14 cellular contexts compared by ENCODE assay signal in genomic region chr1:230459463-230459862, GRCh38. TPM values are rescaled to one million over a fixed set of nuclear protein-coding genes. Genes with fewer than 3 reads are reported as not detected.
DNase-seq lines count a peak whose midpoint lies in the region; ATAC-seq, FAIRE-seq and TF ChIP-seq lines count a peak whose summit lies in the region.
"Had no signal": no experiment of that assay in that cellular context is flagged by ENCODE, and none has a peak within 500 bp of the region (broad histone marks: within the 10 kb centered on the region; RNA-seq: fewer than 3 reads in every experiment).

No MANE protein-coding gene starts in this region.

- TF ChIP-seq RAD21 in H1 (IDR thresholded peaks at IDR 0.05 in 1 of 2, conservative IDR thresholded peaks at IDR 0.05 in 1 of 2; ENCODE audit: low read depth in 2 of 2, low read length in 2 of 2): no peak

- CTCF ChIA-PET in H1 (lab: Charles Lee; ENCODE audit: partially characterized antibody): no interaction called here

- no peak overlapping the region for H4K91ac ChIP-seq in H1 (replicated peaks; ENCODE audit: insufficient read length, low read length)

- H3F3A ChIP-seq in smooth muscle cell (ENCODE audit: low read depth): no peaks in the 10 kb centered on the region

- no peak overlapping the region for H3K9ac ChIP-seq in H1 (replicated peaks in 1 of 4; ENCODE audit: extremely low read depth in 1 of 4, low read depth in 3 of 4, low read length in 3 of 4)
- H3K9ac ChIP-seq in smooth muscle cell (ENCODE audit: low read depth): peak overlapping the region; percentile 55

- H3K79me2 ChIP-seq in H1 (ENCODE audit: control insufficient read depth in 1 of 2, insufficient read depth in 2 of 2, low read length in 2 of 2): no peaks in the 10 kb centered on the region
- H3K79me2 ChIP-seq in smooth muscle cell (ENCODE audit: low read depth): no peaks in the 10 kb centered on the region

- TF ChIP-seq POLR2A in H1 (IDR thresholded peaks at IDR 0.05; ENCODE audit: control extremely low read depth in 1 of 2, low read depth in 2 of 2, low read length in 2 of 2): no peak

- H2AFZ ChIP-seq in H1 (ENCODE audit: low read length): no peak overlapping the region
- H2AFZ ChIP-seq in smooth muscle cell (ENCODE audit: low read depth): no peak overlapping the region

- H2BK12ac ChIP-seq in H1 (ENCODE audit: low read depth, low read length): no peak overlapping the region

- no peak overlapping the region for H3K27ac ChIP-seq in H1 (ENCODE audit: low read depth, low read length)
- peak overlapping the region; percentile 88 for H3K27ac ChIP-seq in smooth muscle cell (ENCODE audit: low read depth)
- H3K27ac ChIP-seq: 22Rv1 had no signal

- WGBS in H1 (ENCODE audit: extremely low coverage in 1 of 2, insufficient coverage in 1 of 2, insufficient read length in 1 of 2, insufficient replicate concordance in 2 of 2, low coverage in 1 of 2, low lambda C conversion rate in 2 of 2, missing lambda C conversion rate in 1 of 2), 2 experiments: 87% methylated on average over 5 of the region's 5 CpGs; no CpG with 5 or more reads in 1 of the 2 experiments
- WGBS in smooth muscle cell (ENCODE audit: low lambda C conversion rate): 46% methylated on average over 5 of the region's 5 CpGs

- H3K56ac ChIP-seq in H1 (replicated peaks; ENCODE audit: insufficient read length, low read depth, low read length): no peak overlapping the region

- no peak overlapping the region for H2BK15ac ChIP-seq in H1 (ENCODE audit: low read length)

- POLR2A ChIA-PET in H1 (lab: Charles Lee; ENCODE audit: partially characterized antibody): no interaction called here

- no peak overlapping the region for H4K8ac ChIP-seq in H1 (ENCODE audit: extremely low read depth, insufficient read depth, low read length)

- no peaks in the 10 kb centered on the region; the same call in 1 of the 2 replicates for H3K79me1 ChIP-seq in H1 (ENCODE audit: low read depth, low read length)

- no peaks in the 10 kb centered on the region for H4K20me1 ChIP-seq in H1 (replicated peaks in 1 of 2; ENCODE audit: control insufficient read depth in 1 of 2, insufficient read depth in 2 of 2, low read length in 2 of 2)
- no peaks in the 10 kb centered on the region for H4K20me1 ChIP-seq in smooth muscle cell (ENCODE audit: low read depth)

- no peaks in the 10 kb centered on the region for H3K9me3 ChIP-seq in H1 (ENCODE audit: insufficient read depth in 2 of 2, low read depth in 1 of 2, low read length in 1 of 2)
- no peaks in the 10 kb centered on the region for H3K9me3 ChIP-seq in smooth muscle cell (replicated peaks; ENCODE audit: low read depth)
- H3K9me3 ChIP-seq: heart left ventricle had no signal

- peak; percentile 37 for DNase-seq in DMS153 (lab: John Stamatoyannopoulos, UW)
- no peak for DNase-seq in DMS153 treated with DMSO at 0.1 percent for 48 hours (lab: John Stamatoyannopoulos, UW; ENCODE audit: unreplicated experiment)
- peak; percentile 85 for DNase-seq in NCI-H69 (lab: John Stamatoyannopoulos, UW)
- no peak for DNase-seq in H1 (ENCODE audit: low read depth in 1 of 2, low spot score in 2 of 2)
- DNase-seq in smooth muscle cell (lab: John Stamatoyannopoulos, UW; ENCODE audit: unreplicated experiment): no peak
- DNase-seq in activated effector memory CD4-positive, alpha-beta T cell treated with anti-CD3 and anti-CD28 coated beads, Interleukin-2, amount 50 U/mL, for 16 hours: no peak
- no peak for DNase-seq in Ammon's horn (ENCODE audit: low spot score)
- DNase-seq: heart left ventricle, naive B cell, NCI-H774 had no signal

- H4K5ac ChIP-seq in H1 (ENCODE audit: insufficient read length, low read depth, low read length): no peak overlapping the region

- no peak for FAIRE-seq in H1 (lab: Jason Lieb, UNC)
- FAIRE-seq: colon, TTC549 had no signal

- H3K4me3 ChIP-seq in H1 (ENCODE audit: extremely low read depth in 1 of 4, insufficient read depth in 2 of 4, low read depth in 3 of 4, low read length in 4 of 4): no peak overlapping the region
- no peak overlapping the region for H3K4me3 ChIP-seq in smooth muscle cell
- H3K4me3 ChIP-seq: heart left ventricle had no signal

- no peak overlapping the region for H3K23ac ChIP-seq in H1 (ENCODE audit: insufficient read length)

- no peak for TF ChIP-seq CTCF in H1 (IDR thresholded peaks at IDR 0.05; ENCODE audit: control extremely low read depth in 1 of 3, insufficient read depth in 1 of 3, low read depth in 1 of 3, low read length in 3 of 3)
- TF ChIP-seq CTCF in smooth muscle cell (IDR thresholded peaks at IDR 0.05; ENCODE audit: borderline replicate concordance, insufficient read depth, poor library complexity, severe bottlenecking): no peak

- no peaks in the 10 kb centered on the region for H3K23me2 ChIP-seq in H1 (ENCODE audit: low read depth, low read length)

- H2AK5ac ChIP-seq in H1 (ENCODE audit: low read depth, low read length): no peak overlapping the region

- H2BK20ac ChIP-seq in H1 (ENCODE audit: low read length): no peak overlapping the region

- H2BK5ac ChIP-seq in H1 (ENCODE audit: low read depth, low read length): no peak overlapping the region

- H3K27me3 ChIP-seq in H1 (replicated peaks in 1 of 4; ENCODE audit: control insufficient read depth in 3 of 4, extremely low read depth in 1 of 4, insufficient read depth in 3 of 4, low read length in 3 of 4) (no peaks in the 10 kb centered on the region), smooth muscle cell (ENCODE audit: low read depth) (no peaks in the 10 kb centered on the region)

- no peaks in the 10 kb centered on the region for H3K4me1 ChIP-seq in H1 (replicated peaks in 1 of 4; ENCODE audit: control insufficient read depth in 3 of 4, insufficient read depth in 4 of 4, low read length in 3 of 4)
- peaks cover 9% of the 10 kb centered on the region for H3K4me1 ChIP-seq in smooth muscle cell (ENCODE audit: low read depth)

- no peak overlapping the region for H3K4me2 ChIP-seq in H1 (ENCODE audit: insufficient read depth in 1 of 2, low read depth in 2 of 2, low read length in 2 of 2)
- H3K4me2 ChIP-seq in smooth muscle cell: no peak overlapping the region

- H3K36me3 ChIP-seq in H1 (ENCODE audit: control insufficient read depth in 2 of 4, insufficient read depth in 4 of 4, low read length in 3 of 4) (no peaks in the 10 kb centered on the region), smooth muscle cell (ENCODE audit: low read depth) (no peaks in the 10 kb centered on the region)
- H3K36me3 ChIP-seq: heart left ventricle had no signal

- H3K14ac ChIP-seq in H1 (ENCODE audit: insufficient read length): no peak overlapping the region

- H3K4ac ChIP-seq in H1 (replicated peaks; ENCODE audit: insufficient read length, low read depth, low read length): no peak overlapping the region

- ATAC-seq in GM19035 (IDR thresholded peaks at IDR 0.05; ENCODE audit: unreplicated experiment): no peak
- ATAC-seq: heart left ventricle had no signal

- no peak for TF ChIP-seq EP300 in H1 (IDR thresholded peaks at IDR 0.05; ENCODE audit: borderline replicate concordance in 1 of 2, low read depth in 2 of 2, low read length in 2 of 2)

- peak overlapping the region; percentile 45 for H2BK120ac ChIP-seq in H1 (replicated peaks; ENCODE audit: low read depth, low read length)

- H3K18ac ChIP-seq in H1 (ENCODE audit: extremely low read depth, low read length): no peak overlapping the region

TF ChIP-seq in H1, 55 proteins besides CTCF, POLR2A, EP300 and RAD21:
- TF ChIP-seq SP2 (IDR thresholded peaks at IDR 0.05; ENCODE audit: low read length): no peak
- TF ChIP-seq ATF3 (IDR thresholded peaks at IDR 0.05; ENCODE audit: insufficient read depth, low read depth, low read length): no peak
- TF ChIP-seq RBBP5 (IDR thresholded peaks at IDR 0.05; ENCODE audit: borderline replicate concordance, low read depth, low read length): no peak
- no peak for TF ChIP-seq MAX (IDR thresholded peaks at IDR 0.05)
- no peak for TF ChIP-seq PHF8 (conservative IDR thresholded peaks at IDR 0.05; ENCODE audit: low read depth, low read length)
- TF ChIP-seq ZNF274 (IDR thresholded peaks at IDR 0.05; ENCODE audit: borderline replicate concordance, extremely low read depth, low read length): no peak
- no peak for TF ChIP-seq CHD1 (IDR thresholded peaks at IDR 0.05; ENCODE audit: low read depth, low read length)
- no peak for TF ChIP-seq YY1 (IDR thresholded peaks at IDR 0.05; ENCODE audit: low read depth, low read length)
- TF ChIP-seq MAFK (IDR thresholded peaks at IDR 0.05; ENCODE audit: low read depth, low read length): no peak
- no peak for TF ChIP-seq SIRT6 (IDR thresholded peaks at IDR 0.05; ENCODE audit: low read length)
- no peak for TF ChIP-seq EGR1 (IDR thresholded peaks at IDR 0.05; ENCODE audit: borderline replicate concordance, low read depth, low read length)
- TF ChIP-seq CBX5 (IDR thresholded peaks at IDR 0.05; ENCODE audit: low read depth, low read length): no peak

RNA-seq across cellular contexts. Expression of gene PGBD5, which starts 33.3 kb away (rescaled TPM):
- total RNA-seq in H1 (2021; fragmentation: NEBNext Ultra II Directional; extraction: Animal tissue kit (Norgen Biotek cat#: 25700)): 18.4 and 21.2 TPM in 2 replicates
- polyA plus RNA-seq in H1 (2011; rRNA removed) (16.3 and 17.2 TPM in 2 replicates), smooth muscle cell (0.83 and 2.2 TPM in 2 replicates)
- 19.2 TPM for polyA plus RNA-seq in H1 (2011; cell fraction: cytosol; rRNA removed)
- 26.3 TPM for polyA plus RNA-seq in H1 (2011; cell fraction: nucleus; rRNA removed)
- polyA plus RNA-seq in H1 (2012, experiment 1 of 2): 14.3 to 21.6 TPM (median 19.5 TPM) in 4 replicates
- polyA plus RNA-seq in H1 (2012, experiment 2 of 2): 13.3 TPM
- 11.0 TPM for polyA plus RNA-seq in H1 (2013, experiment 1 of 2)
- polyA plus RNA-seq in H1 (2013, experiment 2 of 2): 12.3 TPM
- 27.6 and 30.6 TPM in 2 replicates for polyA minus RNA-seq in H1 (2011; rRNA and poly(A)+ RNA removed)
- polyA minus RNA-seq in H1 (2011; cell fraction: cytosol; rRNA and poly(A)+ RNA removed): 13.5 TPM
- 10.5 TPM for polyA minus RNA-seq in H1 (2011; cell fraction: nucleus; rRNA and poly(A)+ RNA removed)
- 0.58 and 0.94 TPM in 2 replicates for total RNA-seq in smooth muscle cell

Comparison
In these comparisons a context has a peak if more than half of its experiments do, and no peak if none do; other contexts are left out.
1. DNase-seq: peak in DMS153 (single experiment) and NCI-H69 (single experiment); none in DMS153 treated with DMSO at 0.1 percent for 48 hours (single experiment), H1 (0 of 2), smooth muscle cell (single experiment), activated effector memory CD4-positive, alpha-beta T cell treated with anti-CD3 and anti-CD28 coated beads, Interleukin-2, amount 50 U/mL, for 16 hours (single experiment) and Ammon's horn (single experiment).